ENCODE assay signal across 1 cellular context in genomic region chr1:153643825-153644224, GRCh38.
TF ChIP-seq lines count a peak whose summit lies in the region.

No MANE protein-coding gene starts in this region.

TF ChIP-seq in GM23338, 12 proteins besides CTCF, POLR2A, EP300 and RAD21 (continued from another document):
- TF ChIP-seq REST (IDR thresholded peaks at IDR 0.05; ENCODE audit: unreplicated experiment) (no peak), ZNF462 (CRISPR knock-in tag; IDR thresholded peaks at IDR 0.05) (no peak), ETS1 (IDR thresholded peaks at IDR 0.05) (no peak), POLR2AphosphoS5 (IDR thresholded peaks at IDR 0.05; ENCODE audit: low read depth) (no peak), EZH2 (IDR thresholded peaks at IDR 0.05; ENCODE audit: low read depth, unreplicated experiment) (no peak), CREB1 (CRISPR knock-in tag; IDR thresholded peaks at IDR 0.05; ENCODE audit: low read depth) (no peak), STAT1 (IDR thresholded peaks at IDR 0.05; ENCODE audit: unreplicated experiment) (no peak), JUNB (IDR thresholded peaks at IDR 0.05; ENCODE audit: unreplicated experiment) (no peak), ZNF114 (CRISPR knock-in tag; IDR thresholded peaks at IDR 0.05) (no peak), ZNF331 (CRISPR knock-in tag; IDR thresholded peaks at IDR 0.05; ENCODE audit: low read depth) (no peak)
